Comparison of ENCODE assay signal across 35 cellular contexts in genomic region chr6:155270566-155271091, GRCh38. TPM values are rescaled to one million over a fixed set of nuclear protein-coding genes. Genes with fewer than 3 reads are reported as not detected.
A peak's percentile ranks its signal among the peaks of the same experiment; 100 is the strongest.
DNase-seq lines count a peak whose midpoint lies in the region; TF ChIP-seq lines count a peak whose summit lies in the region.
"Had no signal": no experiment of that assay in that cellular context is flagged by ENCODE, and none has a peak within 500 bp of the region (broad histone marks: within the 10 kb centered on the region; RNA-seq: fewer than 3 reads in every experiment).

No MANE protein-coding gene starts in this region.

- H3K36me3 ChIP-seq in endodermal cell (ENCODE audit: control insufficient read depth, insufficient read depth, low read length) (peaks cover 55% of the 10 kb centered on the region), neural progenitor cell (no peaks in the 10 kb centered on the region)
- H3K36me3 ChIP-seq: upper lobe of right lung had no signal

- H3K4me3 Mint-ChIP-seq in endodermal cell: no peak overlapping the region
- H3K4me3 Mint-ChIP-seq in neural progenitor cell: no peak overlapping the region
- H3K4me3 Mint-ChIP-seq: activated naive CD8-positive, alpha-beta T cell treated with anti-CD3 and anti-CD28 coated beads, Interleukin-2, amount 50 U/mL, for 24 hours; activated T-cell treated with anti-CD3 and anti-CD28 coated beads, Interleukin-2, amount 50 U/mL, for 72 hours; mesothelial cell of epicardium; naive B cell; T-helper 17 cell had no signal

- H3K27ac Mint-ChIP-seq in endodermal cell (no peak overlapping the region), neural progenitor cell (no peak overlapping the region)
- H3K27ac Mint-ChIP-seq: activated naive CD8-positive, alpha-beta T cell treated with anti-CD3 and anti-CD28 coated beads, Interleukin-2, amount 50 U/mL, for 24 hours; activated T-cell treated with anti-CD3 and anti-CD28 coated beads, Interleukin-2, amount 50 U/mL, for 72 hours; mesothelial cell of epicardium; naive B cell; T-helper 17 cell had no signal

- H3K36me3 Mint-ChIP-seq in endodermal cell (ENCODE audit: low read depth): peaks cover 38% of the 10 kb centered on the region
- H3K36me3 Mint-ChIP-seq in neural progenitor cell: peaks cover 17% of the 10 kb centered on the region

- no peaks in the 10 kb centered on the region for H3K27me3 Mint-ChIP-seq in endodermal cell (ENCODE audit: insufficient read depth)
- peaks cover 3% of the 10 kb centered on the region for H3K27me3 Mint-ChIP-seq in neural progenitor cell (ENCODE audit: insufficient read depth, low read depth)
- H3K27me3 Mint-ChIP-seq: activated naive CD8-positive, alpha-beta T cell treated with anti-CD3 and anti-CD28 coated beads, Interleukin-2, amount 50 U/mL, for 24 hours; naive B cell; T-helper 17 cell had no signal

- peaks cover 9% of the 10 kb centered on the region for H3K9me3 ChIP-seq in endodermal cell (ENCODE audit: control insufficient read depth, low read length)
- H3K9me3 ChIP-seq in neural progenitor cell (ENCODE audit: low read depth): no peaks in the 10 kb centered on the region
- H3K9me3 ChIP-seq: Caco-2, heart left ventricle, MG63, psoas muscle, upper lobe of right lung had no signal

- H3K4me3 ChIP-seq in endodermal cell (ENCODE audit: low read length): no peak overlapping the region
- H3K4me3 ChIP-seq in neural progenitor cell: no peak overlapping the region
- H3K4me3 ChIP-seq: GM23248, heart left ventricle, K562, MG63, psoas muscle, upper lobe of right lung had no signal

- peaks cover 29% of the 10 kb centered on the region for H3K4me1 Mint-ChIP-seq in endodermal cell
- peaks cover 52% of the 10 kb centered on the region for H3K4me1 Mint-ChIP-seq in neural progenitor cell

- DNase-seq in DMS153 (lab: John Stamatoyannopoulos, UW): peak; percentile 7
- DNase-seq in DMS153 treated with DMSO at 0.1 percent for 48 hours (lab: John Stamatoyannopoulos, UW; ENCODE audit: unreplicated experiment): no peak
- DNase-seq in NCI-H146 (lab: John Stamatoyannopoulos, UW): peak; percentile 61
- DNase-seq in endodermal cell: no peak
- peak; percentile 35 for DNase-seq in neural progenitor cell (ENCODE audit: low spot score)
- DNase-seq in activated gamma-delta T cell (lab: John Stamatoyannopoulos, UW): no peak
- no peak for DNase-seq in dedifferentiated amniotic fluid mesenchymal stem cell (ENCODE audit: extremely low spot score)
- DNase-seq in superior temporal gyrus (ENCODE audit: extremely low spot score): no peak
- DNase-seq: activated CD4-positive, alpha-beta T cell treated with anti-CD3 and anti-CD28 coated beads, Interleukin-2, amount 50 U/mL, for 48 hours; activated naive CD4-positive, alpha-beta T cell; activated naive CD8-positive, alpha-beta T cell treated with anti-CD3 and anti-CD28 coated beads, Interleukin-2, amount 50 U/mL, for 24 hours; activated T-cell treated with anti-CD3 and anti-CD28 coated beads, Interleukin-2, amount 50 U/mL, for 72 hours; Caco-2; central memory CD4-positive, alpha-beta T cell; cortex of kidney; DND-41; GM23248; heart left ventricle; islet precursor cell; MG63; naive B cell; NCI-H1105; NCI-H2029; psoas muscle; stimulated activated CD4-positive, alpha-beta T cell treated with anti-CD3 and anti-CD28 coated beads, Interleukin-4, amount 100 ng/mL, for 24 hours; T-helper 17 cell; upper lobe of right lung had no signal

- TF ChIP-seq CTCF in endodermal cell (conservative IDR thresholded peaks at IDR 0.05): no peak
- no peak for TF ChIP-seq CTCF in neural progenitor cell (IDR thresholded peaks at IDR 0.05)

- H3K79me2 ChIP-seq in neural progenitor cell (ENCODE audit: low read depth): no peaks in the 10 kb centered on the region

- peaks cover 14% of the 10 kb centered on the region for H3F3A ChIP-seq in neural progenitor cell (ENCODE audit: low read depth)

- peak overlapping the region; percentile 8 for H3K27ac ChIP-seq in endodermal cell (ENCODE audit: low read depth, low read length)
- H3K27ac ChIP-seq in neural progenitor cell: no peak overlapping the region
- H3K27ac ChIP-seq: 22Rv1, C4-2B, GM23248, heart left ventricle, psoas muscle, upper lobe of right lung had no signal

- WGBS in endodermal cell (ENCODE audit: insufficient coverage in 1 of 2, insufficient read length in 1 of 2), 2 experiments: 87 to 90% methylated on average over 4 to 7 of the region's 7 CpGs

- H3K9ac ChIP-seq in endodermal cell (ENCODE audit: extremely low read depth, low read length, poor library complexity, severe bottlenecking) (no peak overlapping the region), neural progenitor cell (no peak overlapping the region)
- H3K9ac ChIP-seq: GM23248 had no signal

- H4K20me1 ChIP-seq in neural progenitor cell (ENCODE audit: low read depth): peaks cover 7% of the 10 kb centered on the region

- H3K27me3 ChIP-seq in endodermal cell (ENCODE audit: control insufficient read depth, insufficient read depth, low read length, poor library complexity, severe bottlenecking) (no peaks in the 10 kb centered on the region), neural progenitor cell (no peaks in the 10 kb centered on the region)
- H3K27me3 ChIP-seq: heart left ventricle, MG63, upper lobe of right lung had no signal

- H3K9me3 Mint-ChIP-seq in endodermal cell (peaks cover 14% of the 10 kb centered on the region), neural progenitor cell (no peaks in the 10 kb centered on the region)
- H3K9me3 Mint-ChIP-seq: activated naive CD8-positive, alpha-beta T cell treated with anti-CD3 and anti-CD28 coated beads, Interleukin-2, amount 50 U/mL, for 24 hours; activated T-cell treated with anti-CD3 and anti-CD28 coated beads, Interleukin-2, amount 50 U/mL, for 72 hours; mesothelial cell of epicardium; naive B cell had no signal

- no peak overlapping the region for H3K4me2 ChIP-seq in neural progenitor cell

- H2AFZ ChIP-seq in neural progenitor cell (replicated peaks): no peak overlapping the region
- H2AFZ ChIP-seq: GM23248 had no signal

- H3K4me1 ChIP-seq in endodermal cell (ENCODE audit: control insufficient read depth, insufficient read depth, low read length) (peaks cover 7% of the 10 kb centered on the region), neural progenitor cell (peaks cover 36% of the 10 kb centered on the region)
- H3K4me1 ChIP-seq: upper lobe of right lung had no signal

RNA-seq across cellular contexts. Expression of gene CLDN20, which starts 6.8 kb away (rescaled TPM):
- not detected for total RNA-seq in endodermal cell
- not detected for polyA plus RNA-seq in endodermal cell (2013, experiment 1 of 2)
- not detected for polyA plus RNA-seq in endodermal cell (2013, experiment 2 of 2)
- total RNA-seq in neural progenitor cell (ENCODE audit: low replicate concordance): not detected in 2 replicates
- total RNA-seq: activated T-cell treated with anti-CD3 and anti-CD28 coated beads, Interleukin-2, amount 50 U/mL, for 72 hours; astrocyte; Caco-2; esophagus mucosa; fibroblast of villous mesenchyme; GM23248; heart left ventricle; K562; liver; mesothelial cell of epicardium; psoas muscle; T-helper 17 cell; upper lobe of right lung had no signal
- polyA plus RNA-seq: GM23248, K562 had no signal

RNA-seq across cellular contexts. Expression of gene TFB1M, which starts 43.7 kb away (rescaled TPM):
- 10 to 100 TPM; 38.8 to 43.0 TPM for total RNA-seq in endodermal cell
- polyA plus RNA-seq in endodermal cell (2013, experiment 1 of 2): 19.8 TPM
- 17.0 TPM for polyA plus RNA-seq in endodermal cell (2013, experiment 2 of 2)
- total RNA-seq in neural progenitor cell (ENCODE audit: low replicate concordance): 24.1 and 24.6 TPM in 2 replicates

Comparison
In these comparisons a context has a peak if more than half of its experiments do, and no peak if none do; other contexts are left out.
1. DNase-seq: peak in DMS153 (single experiment), NCI-H146 (single experiment) and neural progenitor cell (single experiment); none in DMS153 treated with DMSO at 0.1 percent for 48 hours (single experiment), endodermal cell (single experiment), activated gamma-delta T cell (single experiment), dedifferentiated amniotic fluid mesenchymal stem cell (single experiment) and superior temporal gyrus (single experiment).